In the genomic region with DNA sequence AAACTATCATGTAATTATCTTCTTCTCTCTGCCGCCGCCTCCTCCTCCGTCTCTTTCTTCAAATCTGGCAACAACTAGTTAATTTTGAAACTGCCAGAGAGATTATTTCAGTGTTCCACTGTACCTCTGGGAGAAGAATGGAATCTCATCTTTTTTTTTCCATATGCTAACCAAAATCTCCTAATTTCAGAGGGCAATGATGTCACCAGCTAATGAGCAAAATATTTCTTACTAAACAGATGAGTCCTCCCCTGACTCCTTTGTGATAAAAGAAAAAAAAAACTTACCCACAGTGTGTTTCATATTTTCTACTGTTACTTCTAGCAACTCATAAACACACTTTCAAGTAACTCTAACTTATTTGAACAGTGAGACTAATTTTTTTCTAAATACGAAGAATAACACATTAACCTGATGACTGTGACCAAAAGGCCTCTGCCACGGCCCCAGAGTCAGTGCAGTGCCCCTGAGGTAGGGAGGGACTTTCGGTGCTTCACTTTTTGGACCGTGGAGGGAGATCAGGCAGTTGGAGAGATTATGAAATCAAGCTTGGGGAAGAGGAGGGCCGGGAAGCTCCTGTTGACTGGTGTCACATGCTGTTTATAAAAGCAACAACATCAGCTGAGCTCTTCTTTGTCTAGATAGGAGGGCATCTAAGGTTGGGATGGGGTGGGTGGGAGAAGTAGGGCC, we compare ENCODE assay signal across 15 cellular contexts.
DNase-seq lines count a peak whose midpoint lies in the region; ATAC-seq, FAIRE-seq and TF ChIP-seq lines count a peak whose summit lies in the region.
"Had no signal": no experiment of that assay in that cellular context is flagged by ENCODE, and none has a peak within 500 bp of the region (broad histone marks: within the 10 kb centered on the region; RNA-seq: fewer than 3 reads in every experiment).

No MANE protein-coding gene starts in this region.

- no peaks in the 10 kb centered on the region for H3K27me3 Mint-ChIP-seq in nephron progenitor cell (ENCODE audit: low read depth, poor library complexity)

- H3K4me3 Mint-ChIP-seq in nephron progenitor cell = no peak overlapping the region
- H3K4me3 Mint-ChIP-seq: activated CD8-positive, alpha-beta T cell treated with anti-CD3 and anti-CD28 coated beads for 36 hours; activated naive CD8-positive, alpha-beta T cell treated with anti-CD3 and anti-CD28 coated beads, Interleukin-2, amount 10 ng/mL, durations not matched to agents 7 days and 5 days; immature natural killer cell had no signal

- DNase-seq in SJSA1 (ENCODE audit: low read depth in 1 of 2, low spot score in 2 of 2) = no peak
- DNase-seq in fibroblast of gingiva (ENCODE audit: low read depth) = peak; percentile 84
- no peak for DNase-seq in nephron progenitor cell
- DNase-seq in tibial nerve (ENCODE audit: low spot score in 2 of 2) = peak; percentile 59 to 74
- no peak for DNase-seq in D721Med (ENCODE audit: insufficient read length, low spot score)
- no peak for DNase-seq in activated naive CD4-positive, alpha-beta T cell treated with anti-CD3 and anti-CD28 coated beads, Interleukin-2, amount 50 U/mL, for 16 hours
- DNase-seq: activated CD8-positive, alpha-beta T cell treated with anti-CD3 and anti-CD28 coated beads for 36 hours; activated naive CD8-positive, alpha-beta T cell treated with anti-CD3 and anti-CD28 coated beads, Interleukin-2, amount 10 ng/mL, durations not matched to agents 7 days and 5 days; Calu3; immature natural killer cell; NCI-H524 treated with DMSO at 0.1 percent for 48 hours; occipital lobe had no signal

- H3K9me3 Mint-ChIP-seq in nephron progenitor cell = no peaks in the 10 kb centered on the region
- H3K9me3 Mint-ChIP-seq: activated CD8-positive, alpha-beta T cell treated with anti-CD3 and anti-CD28 coated beads for 36 hours; activated naive CD8-positive, alpha-beta T cell treated with anti-CD3 and anti-CD28 coated beads, Interleukin-2, amount 10 ng/mL, durations not matched to agents 7 days and 5 days; immature natural killer cell had no signal

- no peaks in the 10 kb centered on the region for H3K36me3 ChIP-seq in SJSA1
- no peaks in the 10 kb centered on the region for H3K36me3 ChIP-seq in tibial nerve

- no peak for ATAC-seq in HG02798 (IDR thresholded peaks at IDR 0.05; ENCODE audit: poor library complexity, unreplicated experiment)
- no peak for ATAC-seq in GM18867 (IDR thresholded peaks at IDR 0.05; ENCODE audit: unreplicated experiment)
- ATAC-seq: activated CD8-positive, alpha-beta T cell treated with anti-CD3 and anti-CD28 coated beads for 36 hours had no signal

- FAIRE-seq in D721Med (lab: Jason Lieb, UNC) = no peak
- FAIRE-seq: endometrium had no signal

- TF ChIP-seq POLR2A in tibial nerve (IDR thresholded peaks at IDR 0.05) = no peak

- no peaks in the 10 kb centered on the region for H3K27me3 ChIP-seq in SJSA1 (replicated peaks)
- H3K27me3 ChIP-seq in tibial nerve = no peaks in the 10 kb centered on the region

- H3K4me1 ChIP-seq in SJSA1 (replicated peaks) (peaks cover 36% of the 10 kb centered on the region), tibial nerve (peaks cover 0 to 49% (median 5%) of the 10 kb centered on the region in 4 donors)

- WGBS in tibial nerve, 2 donors = 52 to 55% methylated on average over 8 of the region's 8 CpGs

- peak overlapping the region; percentile 49 for H3K27ac Mint-ChIP-seq in nephron progenitor cell
- H3K27ac Mint-ChIP-seq: activated CD8-positive, alpha-beta T cell treated with anti-CD3 and anti-CD28 coated beads for 36 hours; activated naive CD8-positive, alpha-beta T cell treated with anti-CD3 and anti-CD28 coated beads, Interleukin-2, amount 10 ng/mL, durations not matched to agents 7 days and 5 days; immature natural killer cell had no signal

- no peak overlapping the region for H3K4me3 ChIP-seq in SJSA1
- H3K4me3 ChIP-seq in tibial nerve = no peak overlapping the region

- TF ChIP-seq EP300 in tibial nerve (IDR thresholded peaks at IDR 0.05) = peak in 1 of 2 donors; percentile 79

- H3K36me3 Mint-ChIP-seq in nephron progenitor cell (ENCODE audit: low read depth) = peaks cover 33% of the 10 kb centered on the region
- H3K36me3 Mint-ChIP-seq: activated naive CD8-positive, alpha-beta T cell treated with anti-CD3 and anti-CD28 coated beads, Interleukin-2, amount 10 ng/mL, durations not matched to agents 7 days and 5 days; immature natural killer cell had no signal

- no peaks in the 10 kb centered on the region for H3K9me3 ChIP-seq in SJSA1 (replicated peaks)
- no peaks in the 10 kb centered on the region for H3K9me3 ChIP-seq in tibial nerve

- TF ChIP-seq CTCF in nephron progenitor cell (IDR thresholded peaks at IDR 0.05) = no peak
- TF ChIP-seq CTCF in tibial nerve (IDR thresholded peaks at IDR 0.05) = no peak
- TF ChIP-seq CTCF in D721Med (IDR thresholded peaks at IDR 0.05; ENCODE audit: insufficient read depth, missing control alignments) = no peak

- H3K27ac ChIP-seq in SJSA1 = peak overlapping the region; percentile 77
- peak overlapping the region; percentile 68 to 93 (median 82) for H3K27ac ChIP-seq in tibial nerve

- H3K4me1 Mint-ChIP-seq in nephron progenitor cell = peaks cover 56% of the 10 kb centered on the region
- H3K4me1 Mint-ChIP-seq: activated naive CD8-positive, alpha-beta T cell treated with anti-CD3 and anti-CD28 coated beads, Interleukin-2, amount 10 ng/mL, durations not matched to agents 7 days and 5 days; immature natural killer cell had no signal

Comparison
In these comparisons a context has a peak if more than half of its experiments do, and no peak if none do; other contexts are left out.
1. DNase-seq: peak in fibroblast of gingiva (single experiment) and tibial nerve (2 of 2); none in SJSA1 (0 of 2), nephron progenitor cell (single experiment), D721Med (single experiment) and activated naive CD4-positive, alpha-beta T cell treated with anti-CD3 and anti-CD28 coated beads, Interleukin-2, amount 50 U/mL, for 16 hours (single experiment).